ENCODE assay signal across 21 cellular contexts in genomic region chr5:95762681-95763041, GRCh38. TPM values are rescaled to one million over a fixed set of nuclear protein-coding genes. Genes with fewer than 3 reads are reported as not detected.
DNase-seq lines count a peak whose midpoint lies in the region; ATAC-seq and TF ChIP-seq lines count a peak whose summit lies in the region.
"Had no signal": no experiment of that assay in that cellular context is flagged by ENCODE, and none has a peak within 500 bp of the region (broad histone marks: within the 10 kb centered on the region; RNA-seq: fewer than 3 reads in every experiment).

No MANE protein-coding gene starts in this region.

- H2AK5ac ChIP-seq in mesendoderm (ENCODE audit: low read length) = no peak overlapping the region

- no peak overlapping the region for H2BK15ac ChIP-seq in mesendoderm (replicated peaks; ENCODE audit: low read depth)

- H3K4ac ChIP-seq in mesendoderm (ENCODE audit: low read depth, low read length) = no peak overlapping the region

- no peak for ATAC-seq in activated B cell treated with CpG ODN at 0.5 μM for 24 hours (ENCODE audit: low read depth)
- no peak for ATAC-seq in activated T-cell treated with anti-CD3 and anti-CD28 coated beads, Interleukin-2, amount 50 U/mL, for 4 hours
- ATAC-seq: activated naive CD4-positive, alpha-beta T cell treated with anti-CD3 and anti-CD28 coated beads, Interleukin-2, amount 50 U/mL, for 72 hours; activated T-helper 17 cell treated with anti-CD3 and anti-CD28 coated beads, Interleukin-2, amount 50 U/mL, for 72 hours; stimulated activated naive CD8-positive, alpha-beta T cell treated with anti-CD3 and anti-CD28 coated beads, Interleukin-15, Interleukin-2, amounts not matched to agents 100 U/mL and 50 U/mL, for 24 hours had no signal

- H3K4me1 ChIP-seq in HEK293 (ENCODE audit: control insufficient read depth, insufficient read depth, low read length) (peaks cover 11% of the 10 kb centered on the region), mesendoderm (ENCODE audit: control insufficient read depth, low read depth, low read length) (no peaks in the 10 kb centered on the region), smooth muscle cell (ENCODE audit: low read depth) (peaks cover 7% of the 10 kb centered on the region)
- H3K4me1 ChIP-seq: HAP-1 had no signal

- intact Hi-C loops in activated B cell treated with CpG ODN at 0.5 μM for 24 hours (cut with micrococcal nuclease) = loop anchor here (5.0 to 10.0 kb wide), 2 partner anchors 100 to 208 kb away; partner anchors contain the start of genes ARSK and SKIC3

- H2AFZ ChIP-seq in smooth muscle cell (ENCODE audit: low read depth) = no peak overlapping the region

- H3K4me3 ChIP-seq in HEK293 (ENCODE audit: low read depth, low read length) = no peak overlapping the region
- no peak overlapping the region for H3K4me3 ChIP-seq in mesendoderm (ENCODE audit: low read length)
- no peak overlapping the region for H3K4me3 ChIP-seq in smooth muscle cell
- H3K4me3 ChIP-seq: ascending aorta, HAP-1 had no signal

- no peaks in the 10 kb centered on the region for H3K79me2 ChIP-seq in mesendoderm (ENCODE audit: control insufficient read depth, insufficient read depth, low read length)
- peaks cover 13% of the 10 kb centered on the region for H3K79me2 ChIP-seq in smooth muscle cell (ENCODE audit: low read depth)

- H3K27me3 Mint-ChIP-seq in activated B cell treated with CpG ODN at 0.5 μM for 24 hours = no peaks in the 10 kb centered on the region
- H3K27me3 Mint-ChIP-seq in activated T-cell treated with anti-CD3 and anti-CD28 coated beads, Interleukin-2, amount 50 U/mL, for 4 hours (ENCODE audit: low read depth) = no peaks in the 10 kb centered on the region
- H3K27me3 Mint-ChIP-seq: activated T-helper 17 cell treated with anti-CD3 and anti-CD28 coated beads, Interleukin-2, amount 50 U/mL, for 72 hours; central memory CD8-positive, alpha-beta T cell had no signal

- H3K9me3 ChIP-seq in HEK293 (ENCODE audit: control insufficient read depth, insufficient read depth, low read depth, low read length) (no peaks in the 10 kb centered on the region), smooth muscle cell (replicated peaks; ENCODE audit: low read depth) (no peaks in the 10 kb centered on the region)
- H3K9me3 ChIP-seq: ascending aorta, HAP-1 had no signal

- peaks cover 4% of the 10 kb centered on the region for H3K79me1 ChIP-seq in mesendoderm (ENCODE audit: low read length)

- H3K36me3 ChIP-seq in HEK293 (ENCODE audit: control insufficient read depth in 2 of 2, insufficient read depth in 1 of 2, low read length in 2 of 2) = peaks cover 5 to 20% of the 10 kb centered on the region in 2 experiments; a peak in 2 of 3 replicates
- H3K36me3 ChIP-seq in mesendoderm (ENCODE audit: control insufficient read depth, insufficient read depth, low read length) = peaks cover 4% of the 10 kb centered on the region
- H3K36me3 ChIP-seq in smooth muscle cell (ENCODE audit: low read depth) = peaks cover 10% of the 10 kb centered on the region
- H3K36me3 ChIP-seq: ascending aorta, HAP-1 had no signal

- H3K27ac ChIP-seq in HEK293 (ENCODE audit: extremely low read depth, low read depth, low read length) = no peak overlapping the region
- H3K27ac ChIP-seq in mesendoderm (ENCODE audit: low read depth, low read length) = no peak overlapping the region
- H3K27ac ChIP-seq in smooth muscle cell (ENCODE audit: low read depth) = peak overlapping the region; percentile 81
- H3K27ac ChIP-seq: ascending aorta had no signal

- DNase-seq in activated B cell treated with CpG ODN at 0.5 μM for 24 hours (no peak), mesendoderm (no peak), smooth muscle cell (lab: John Stamatoyannopoulos, UW; ENCODE audit: unreplicated experiment) (no peak), 8988T (no peak), NCI-H82 (lab: John Stamatoyannopoulos, UW) (no peak), NCI-H748 (lab: John Stamatoyannopoulos, UW; ENCODE audit: unreplicated experiment) (no peak)
- DNase-seq in activated T-cell treated with anti-CD3 and anti-CD28 coated beads, Interleukin-2, amount 50 U/mL, for 4 hours = no peak
- DNase-seq: activated CD4-positive, alpha-beta memory T cell treated with anti-CD3 and anti-CD28 coated beads, Interleukin-2, amount 10 ng/mL, durations not matched to agents 7 days and 5 days; activated CD4-positive, CD25-positive, alpha-beta regulatory T cell treated with anti-CD3 and anti-CD28 coated beads, Interleukin-2, amount 50 U/mL, for 72 hours; activated CD8-positive, alpha-beta memory T cell treated with anti-CD3 and anti-CD28 coated beads, Interleukin-2, amount 50 U/mL, for 48 hours; NCI-H1436; NCI-H345; NCI-H748 treated with DMSO at 0.1 percent for 48 hours; RPMI8226; stimulated activated naive CD8-positive, alpha-beta T cell treated with anti-CD3 and anti-CD28 coated beads, Interleukin-15, Interleukin-2, amounts not matched to agents 100 U/mL and 50 U/mL, for 24 hours had no signal

- H3K4me1 Mint-ChIP-seq in activated B cell treated with CpG ODN at 0.5 μM for 24 hours = peaks cover 42% of the 10 kb centered on the region
- H3K4me1 Mint-ChIP-seq in activated T-cell treated with anti-CD3 and anti-CD28 coated beads, Interleukin-2, amount 50 U/mL, for 4 hours (ENCODE audit: low read depth) = peaks cover 41% of the 10 kb centered on the region

- H3K4me2 ChIP-seq in mesendoderm (ENCODE audit: low read length) = no peak overlapping the region
- no peak overlapping the region for H3K4me2 ChIP-seq in smooth muscle cell

- no peaks in the 10 kb centered on the region for H3K36me3 Mint-ChIP-seq in activated B cell treated with CpG ODN at 0.5 μM for 24 hours (ENCODE audit: low read depth)
- no peaks in the 10 kb centered on the region for H3K36me3 Mint-ChIP-seq in activated T-cell treated with anti-CD3 and anti-CD28 coated beads, Interleukin-2, amount 50 U/mL, for 4 hours (ENCODE audit: insufficient read depth)
- H3K36me3 Mint-ChIP-seq: activated naive CD4-positive, alpha-beta T cell treated with anti-CD3 and anti-CD28 coated beads, Interleukin-2, amount 50 U/mL, for 72 hours had no signal

- no peak overlapping the region for H4K5ac ChIP-seq in mesendoderm (ENCODE audit: low read length)

- H4K20me1 ChIP-seq in smooth muscle cell (ENCODE audit: low read depth) = peaks cover 15% of the 10 kb centered on the region

- no peak overlapping the region for H2BK5ac ChIP-seq in mesendoderm (ENCODE audit: low read length)

- peak overlapping the region; percentile 76 for H4K8ac ChIP-seq in mesendoderm (ENCODE audit: low read depth, low read length)

- no peaks in the 10 kb centered on the region for H3K9me3 Mint-ChIP-seq in activated B cell treated with CpG ODN at 0.5 μM for 24 hours
- no peaks in the 10 kb centered on the region for H3K9me3 Mint-ChIP-seq in activated T-cell treated with anti-CD3 and anti-CD28 coated beads, Interleukin-2, amount 50 U/mL, for 4 hours
- H3K9me3 Mint-ChIP-seq: activated CD4-positive, alpha-beta memory T cell treated with anti-CD3 and anti-CD28 coated beads, Interleukin-2, amount 10 ng/mL, durations not matched to agents 7 days and 5 days; activated naive CD4-positive, alpha-beta T cell treated with anti-CD3 and anti-CD28 coated beads, Interleukin-2, amount 50 U/mL, for 72 hours; activated T-helper 17 cell treated with anti-CD3 and anti-CD28 coated beads, Interleukin-2, amount 50 U/mL, for 72 hours; central memory CD8-positive, alpha-beta T cell had no signal

- no peak overlapping the region for H3K4me3 Mint-ChIP-seq in activated B cell treated with CpG ODN at 0.5 μM for 24 hours
- H3K4me3 Mint-ChIP-seq in activated T-cell treated with anti-CD3 and anti-CD28 coated beads, Interleukin-2, amount 50 U/mL, for 4 hours = no peak overlapping the region
- H3K4me3 Mint-ChIP-seq: activated CD4-positive, alpha-beta memory T cell treated with anti-CD3 and anti-CD28 coated beads, Interleukin-2, amount 10 ng/mL, durations not matched to agents 7 days and 5 days; activated T-helper 17 cell treated with anti-CD3 and anti-CD28 coated beads, Interleukin-2, amount 50 U/mL, for 72 hours; central memory CD8-positive, alpha-beta T cell had no signal

- H3F3A ChIP-seq in smooth muscle cell (ENCODE audit: low read depth) = peaks cover 15% of the 10 kb centered on the region

- TF ChIP-seq CTCF in HEK293 (tag by site-specific recombination; IDR thresholded peaks at IDR 0.05) = no peak
- TF ChIP-seq CTCF in activated B cell treated with CpG ODN at 0.5 μM for 24 hours (IDR thresholded peaks at IDR 0.05) = no peak
- no peak for TF ChIP-seq CTCF in smooth muscle cell (IDR thresholded peaks at IDR 0.05; ENCODE audit: borderline replicate concordance, insufficient read depth, poor library complexity, severe bottlenecking)

- H3K27me3 ChIP-seq in mesendoderm (ENCODE audit: insufficient read depth, low read length, poor library complexity) (no peaks in the 10 kb centered on the region), smooth muscle cell (ENCODE audit: low read depth) (no peaks in the 10 kb centered on the region)
- H3K27me3 ChIP-seq: ascending aorta had no signal

- no peak overlapping the region for H2BK120ac ChIP-seq in mesendoderm (ENCODE audit: low read depth, low read length)

- POLR2A ChIA-PET in HEK293 (lab: Yijun Ruan, JAX) (interaction anchor here (1.8 to 1.9 kb wide), 2 partner anchors 31 to 116 kb away, joined by 4 to 8 read pairs; partner anchors contain the start of genes RFESD and RHOBTB3), activated B cell treated with CpG ODN at 0.5 μM for 24 hours (lab: Charles Lee) (interaction anchor here (1.5 kb wide), 1 partner anchor 116 kb away, joined by 8 read pairs; the partner anchor contains the start of gene RFESD)

- H3K27ac Mint-ChIP-seq in activated B cell treated with CpG ODN at 0.5 μM for 24 hours = peak overlapping the region; percentile 89
- H3K27ac Mint-ChIP-seq: activated CD4-positive, alpha-beta memory T cell treated with anti-CD3 and anti-CD28 coated beads, Interleukin-2, amount 10 ng/mL, durations not matched to agents 7 days and 5 days; activated naive CD4-positive, alpha-beta T cell treated with anti-CD3 and anti-CD28 coated beads, Interleukin-2, amount 50 U/mL, for 72 hours; activated T-helper 17 cell treated with anti-CD3 and anti-CD28 coated beads, Interleukin-2, amount 50 U/mL, for 72 hours had no signal

- WGBS in mesendoderm (ENCODE audit: extremely low coverage, insufficient coverage, low lambda C conversion rate) = no CpG with 5 or more reads among the region's 4 CpGs
- WGBS in smooth muscle cell (ENCODE audit: low lambda C conversion rate) = 91% methylated on average over 4 of the region's 4 CpGs

- no peak overlapping the region for H3K23ac ChIP-seq in mesendoderm (ENCODE audit: low read length)

- no peak overlapping the region for H3K56ac ChIP-seq in mesendoderm (ENCODE audit: low read length)

- H3K9ac ChIP-seq in mesendoderm (ENCODE audit: low read length) = no peak overlapping the region
- no peak overlapping the region for H3K9ac ChIP-seq in smooth muscle cell (ENCODE audit: low read depth)

- CTCF ChIA-PET in HEK293 (lab: Yijun Ruan, JAX) (interaction anchor here (1.0 to 1.9 kb wide), 4 partner anchors 12 to 98 kb away, joined by 3 to 6 read pairs (median 4); no protein-coding TSS in a partner anchor), activated B cell treated with CpG ODN at 0.5 μM for 24 hours (lab: Charles Lee) (interaction anchor here (1.1 to 1.7 kb wide), 3 partner anchors 18 to 94 kb away, joined by 3 to 11 read pairs (median 3); partner anchors contain the start of gene GLRX)

- H3K18ac ChIP-seq in mesendoderm (ENCODE audit: low read length) = no peak overlapping the region

RNA-seq across cellular contexts. Expression of gene RHOBTB3, which starts 31.5 kb away (rescaled TPM):
- total RNA-seq in activated B cell treated with CpG ODN at 0.5 μM for 24 hours = 3.3 and 5.0 TPM in 2 replicates
- polyA plus RNA-seq in mesendoderm (2013, experiment 1 of 2) = 18.0 TPM
- 20.0 TPM for polyA plus RNA-seq in mesendoderm (2013, experiment 2 of 2)
- 213 and 223 TPM in 2 replicates for total RNA-seq in smooth muscle cell
- polyA plus RNA-seq in smooth muscle cell = 127 and 178 TPM in 2 replicates
- total RNA-seq in activated T-cell treated with anti-CD3 and anti-CD28 coated beads, Interleukin-2, amount 50 U/mL, for 4 hours = 1 to 10 TPM; 2.2 to 5.0 (median 3.9) TPM

RNA-seq across cellular contexts. Expression of gene GLRX, which starts 59.9 kb away (rescaled TPM):
- total RNA-seq in activated B cell treated with CpG ODN at 0.5 μM for 24 hours (55.4 and 60.2 TPM in 2 replicates), smooth muscle cell (50.8 and 81.2 TPM in 2 replicates)
- 16.8 TPM for polyA plus RNA-seq in mesendoderm (2013, experiment 1 of 2)
- 17.2 TPM for polyA plus RNA-seq in mesendoderm (2013, experiment 2 of 2)
- 87.7 and 95.7 TPM in 2 replicates for polyA plus RNA-seq in smooth muscle cell
- total RNA-seq in activated T-cell treated with anti-CD3 and anti-CD28 coated beads, Interleukin-2, amount 50 U/mL, for 4 hours = 10 to 100 TPM; 10.1 to 16.3 (median 12.8) TPM

Comparison
In these comparisons a context has a peak if more than half of its experiments do, and no peak if none do; other contexts are left out.
1. RNA of gene RHOBTB3, which starts 31.5 kb away (total RNA-seq): 213 to 223 TPM in smooth muscle cell; 2.2 to 5.0 TPM in activated T-cell treated with anti-CD3 and anti-CD28 coated beads, Interleukin-2, amount 50 U/mL, for 4 hours and 3.3 to 5.0 TPM in activated B cell treated with CpG ODN at 0.5 μM for 24 hours; every median in the first group is over 10 times any median in the second.